10 cellular contexts compared by ENCODE assay signal in the genomic region with DNA sequence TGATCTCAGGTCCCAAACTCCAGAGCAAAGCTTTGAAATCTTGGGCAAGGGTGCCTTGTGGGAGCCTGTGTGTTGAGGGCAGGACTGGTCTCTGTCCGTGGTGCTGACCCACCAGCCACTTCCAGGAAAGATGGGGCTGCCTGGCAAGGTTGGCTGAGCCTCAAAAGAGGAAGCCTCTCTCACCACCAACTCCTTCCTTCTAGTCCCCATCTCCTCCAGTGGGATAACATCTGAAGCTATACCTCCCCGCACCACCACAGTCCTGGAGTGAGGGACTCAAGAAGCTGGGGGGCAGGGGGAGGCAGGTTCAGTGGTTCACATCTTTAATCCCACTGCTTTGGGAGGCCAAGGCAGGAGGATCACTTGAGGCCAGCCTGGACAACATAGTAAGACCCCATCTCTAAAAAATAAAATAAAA. TPM values are rescaled to one million over a fixed set of nuclear protein-coding genes. Genes with fewer than 3 reads are reported as not detected.
DNase-seq lines count a peak whose midpoint lies in the region; ATAC-seq and TF ChIP-seq lines count a peak whose summit lies in the region.
"Had no signal": no experiment of that assay in that cellular context is flagged by ENCODE, and none has a peak within 500 bp of the region (broad histone marks: within the 10 kb centered on the region; RNA-seq: fewer than 3 reads in every experiment).

No MANE protein-coding gene starts in this region.

- DNase-seq in ACHN (peak; percentile 54), HCT116 (ENCODE audit: low read depth, low spot score) (no peak), SK-N-SH (peak; percentile 14), fibroblast of the aortic adventitia (ENCODE audit: low read depth) (peak; percentile 51), superior temporal gyrus (ENCODE audit: extremely low spot score) (no peak), NK-92 (lab: John Stamatoyannopoulos, UW; ENCODE audit: unreplicated experiment) (no peak), NCI-H1105 treated with DMSO at 0.1 percent for 48 hours (lab: John Stamatoyannopoulos, UW) (no peak)
- no peak for DNase-seq in stimulated activated naive CD4-positive, alpha-beta T cell (lab: John Stamatoyannopoulos, UW)
- DNase-seq: WERI-Rb-1 had no signal

- H3K9ac ChIP-seq in HCT116 (ENCODE audit: low read length) (no peak overlapping the region), SK-N-SH (no peak overlapping the region)

- WGBS in SK-N-SH (ENCODE audit: low lambda C conversion rate), result 49% methylated on average over 2 of the region's 2 CpGs

- in situ Hi-C loops in ACHN (cut with HindIII; ENCODE audit: low pct_ligation_motif_present, low pct_unique_long_range_greater_than_20kb, low sequenced_read_pairs), result no loop called here

- H3K4me2 ChIP-seq in HCT116 (ENCODE audit: low read length) (no peak overlapping the region), SK-N-SH (no peak overlapping the region)

- no peak for ATAC-seq in HCT116

- TF ChIP-seq CTCF in HCT116 (IDR thresholded peaks at IDR 0.05 in 2 of 3, conservative IDR thresholded peaks at IDR 0.05 in 1 of 3; ENCODE audit: borderline replicate concordance in 1 of 3, insufficient read depth in 1 of 3, low read depth in 2 of 3, low read length in 2 of 3) (no peak), SK-N-SH (IDR thresholded peaks at IDR 0.05) (no peak), fibroblast of the aortic adventitia (IDR thresholded peaks at IDR 0.05; ENCODE audit: insufficient read depth, low read length) (no peak)

- H4K20me1 ChIP-seq in HCT116 (ENCODE audit: insufficient read depth) (no peaks in the 10 kb centered on the region), SK-N-SH (ENCODE audit: insufficient read depth) (no peaks in the 10 kb centered on the region)

- no peak for TF ChIP-seq RAD21 in HCT116 (IDR thresholded peaks at IDR 0.05; ENCODE audit: low read depth)
- TF ChIP-seq RAD21 in SK-N-SH (IDR thresholded peaks at IDR 0.05; ENCODE audit: low read length), result no peak

- H3K9me2 ChIP-seq in HCT116 (ENCODE audit: insufficient read depth) (no peaks in the 10 kb centered on the region), SK-N-SH (no peaks in the 10 kb centered on the region)

- intact Hi-C loops in HCT116 (cut with micrococcal nuclease), result loop anchor here (10.0 kb wide), 2 partner anchors 1199 to 1319 kb away; no protein-coding TSS in a partner anchor

- H3K27ac ChIP-seq in HCT116 (ENCODE audit: low read depth, low read length), result no peak overlapping the region
- no peak overlapping the region for H3K27ac ChIP-seq in SK-N-SH (ENCODE audit: low read depth in 2 of 2, low read length in 1 of 2)
- H3K27ac ChIP-seq: WERI-Rb-1 had no signal

- no peaks in the 10 kb centered on the region for H3K36me3 ChIP-seq in HCT116 (ENCODE audit: control insufficient read depth in 1 of 2, insufficient read depth in 2 of 2, low read length in 2 of 2)
- H3K36me3 ChIP-seq in SK-N-SH (replicated peaks in 1 of 2; ENCODE audit: control insufficient read depth in 1 of 2, insufficient read depth in 2 of 2, low read length in 1 of 2), result no peaks in the 10 kb centered on the region
- H3K36me3 ChIP-seq: WERI-Rb-1 had no signal

- no TSS peak for BruUV-seq in HCT116 (replicated peaks; lab: Mats Ljungman, UMichigan)

- no peak for TF ChIP-seq POLR2A in HCT116 (IDR thresholded peaks at IDR 0.05; ENCODE audit: borderline replicate concordance, extremely low read depth, insufficient read depth, insufficient read length)

- CTCF ChIA-PET in HCT116 (lab: Charles Lee) (no interaction called here), SK-N-SH (lab: Yijun Ruan, JAX) (interaction anchor here (0.9 to 9.3 kb wide), 7 partner anchors 13 to 431 kb away, joined by 3 to 275 read pairs (median 5); a partner anchor contains a TSS)

- H2AFZ ChIP-seq in HCT116 (ENCODE audit: low read depth, low read length, poor library complexity, severe bottlenecking) (no peak overlapping the region), SK-N-SH (ENCODE audit: low read depth) (no peak overlapping the region)

- RAD21 ChIA-PET in HCT116 (lab: Charles Lee; ENCODE audit: low non-redundant PET in 1 of 2, low total read pairs in 2 of 2, uncharacterized antibody in 2 of 2, unreplicated experiment in 2 of 2), result no interaction called here

- no peaks in the 10 kb centered on the region for H3F3A ChIP-seq in SK-N-SH (replicated peaks; ENCODE audit: insufficient read depth)

- H3K4me3 ChIP-seq in HCT116 (replicated peaks in 1 of 2; ENCODE audit: low read depth in 1 of 2, low read length in 2 of 2), result no peak overlapping the region
- H3K4me3 ChIP-seq in SK-N-SH (ENCODE audit: low read depth in 2 of 2, low read length in 1 of 2), result no peak overlapping the region
- H3K4me3 ChIP-seq in fibroblast of the aortic adventitia (ENCODE audit: low read depth, low read length), result no peak overlapping the region

- TF ChIP-seq EP300 in SK-N-SH (IDR thresholded peaks at IDR 0.05; ENCODE audit: borderline replicate concordance in 1 of 2, low read depth in 1 of 2, low read length in 1 of 2), result no peak

- H3K9me3 ChIP-seq in HCT116 (ENCODE audit: control insufficient read depth in 1 of 2, insufficient read depth in 1 of 2, low read depth in 1 of 2, low read length in 2 of 2) (no peaks in the 10 kb centered on the region), SK-N-SH (no peaks in the 10 kb centered on the region)

- POLR2A ChIA-PET in HCT116 (lab: Charles Lee), result no interaction called here
- POLR2A ChIA-PET in SK-N-SH (lab: Yijun Ruan, JAX), result no interaction called here

- H3K27me3 ChIP-seq in HCT116 (ENCODE audit: insufficient read depth, low read length) (peaks cover 1% of the 10 kb centered on the region; the same call in 1 of the 2 replicates), SK-N-SH (ENCODE audit: insufficient read depth) (no peaks in the 10 kb centered on the region; the same call in 1 of the 2 replicates)

- H3K4me1 ChIP-seq in HCT116 (ENCODE audit: control insufficient read depth in 1 of 2, insufficient read depth in 2 of 2, low read length in 2 of 2) (no peaks in the 10 kb centered on the region), SK-N-SH (ENCODE audit: control insufficient read depth in 1 of 2, insufficient read depth in 2 of 2, low read depth in 1 of 2, low read length in 1 of 2) (peaks cover 0 to 9% of the 10 kb centered on the region in 2 experiments; a peak in 1 of 4 replicates)

- H3K79me2 ChIP-seq in HCT116 (ENCODE audit: insufficient read depth, low read length) (no peaks in the 10 kb centered on the region), SK-N-SH (ENCODE audit: insufficient read depth) (no peaks in the 10 kb centered on the region)

TF ChIP-seq in SK-N-SH, 30 proteins besides CTCF, POLR2A, EP300 and RAD21:
- TF ChIP-seq, protein P1, sequence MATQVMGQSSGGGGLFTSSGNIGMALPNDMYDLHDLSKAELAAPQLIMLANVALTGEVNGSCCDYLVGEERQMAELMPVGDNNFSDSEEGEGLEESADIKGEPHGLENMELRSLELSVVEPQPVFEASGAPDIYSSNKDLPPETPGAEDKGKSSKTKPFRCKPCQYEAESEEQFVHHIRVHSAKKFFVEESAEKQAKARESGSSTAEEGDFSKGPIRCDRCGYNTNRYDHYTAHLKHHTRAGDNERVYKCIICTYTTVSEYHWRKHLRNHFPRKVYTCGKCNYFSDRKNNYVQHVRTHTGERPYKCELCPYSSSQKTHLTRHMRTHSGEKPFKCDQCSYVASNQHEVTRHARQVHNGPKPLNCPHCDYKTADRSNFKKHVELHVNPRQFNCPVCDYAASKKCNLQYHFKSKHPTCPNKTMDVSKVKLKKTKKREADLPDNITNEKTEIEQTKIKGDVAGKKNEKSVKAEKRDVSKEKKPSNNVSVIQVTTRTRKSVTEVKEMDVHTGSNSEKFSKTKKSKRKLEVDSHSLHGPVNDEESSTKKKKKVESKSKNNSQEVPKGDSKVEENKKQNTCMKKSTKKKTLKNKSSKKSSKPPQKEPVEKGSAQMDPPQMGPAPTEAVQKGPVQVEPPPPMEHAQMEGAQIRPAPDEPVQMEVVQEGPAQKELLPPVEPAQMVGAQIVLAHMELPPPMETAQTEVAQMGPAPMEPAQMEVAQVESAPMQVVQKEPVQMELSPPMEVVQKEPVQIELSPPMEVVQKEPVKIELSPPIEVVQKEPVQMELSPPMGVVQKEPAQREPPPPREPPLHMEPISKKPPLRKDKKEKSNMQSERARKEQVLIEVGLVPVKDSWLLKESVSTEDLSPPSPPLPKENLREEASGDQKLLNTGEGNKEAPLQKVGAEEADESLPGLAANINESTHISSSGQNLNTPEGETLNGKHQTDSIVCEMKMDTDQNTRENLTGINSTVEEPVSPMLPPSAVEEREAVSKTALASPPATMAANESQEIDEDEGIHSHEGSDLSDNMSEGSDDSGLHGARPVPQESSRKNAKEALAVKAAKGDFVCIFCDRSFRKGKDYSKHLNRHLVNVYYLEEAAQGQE (IDR thresholded peaks at IDR 0.05; ENCODE audit: low read depth, low read length), result peak; percentile 99
- no peak for TF ChIP-seq MXI1 (IDR thresholded peaks at IDR 0.05; ENCODE audit: low read depth, low read length)

RNA-seq across cellular contexts. Expression of a gene that starts 9.1 kb away (rescaled TPM):
- total RNA-seq in HCT116 (2021; ENCODE audit: unreplicated experiment) (not detected), fibroblast of the aortic adventitia (ENCODE audit: low replicate concordance) (not detected in 2 replicates)
- polyA plus RNA-seq in HCT116 (2012), result not detected in 2 replicates
- polyA plus RNA-seq in SK-N-SH (2012; rRNA removed), result 0.02 TPM in 1 of 2 replicates, not detected in the other
- 0.01 TPM in 2 replicates for polyA plus RNA-seq in SK-N-SH (2012; cell fraction: cytosol; rRNA removed)
- polyA plus RNA-seq in SK-N-SH (2012; cell fraction: nucleus; rRNA removed), result 0.08 and 0.10 TPM in 2 replicates

RNA-seq across cellular contexts. Expression of a gene that starts 12.5 kb away (rescaled TPM):
- total RNA-seq in HCT116 (2021; ENCODE audit: unreplicated experiment) (0.15 TPM), fibroblast of the aortic adventitia (ENCODE audit: low replicate concordance) (1.5 and 3.8 TPM in 2 replicates)
- not detected in 2 replicates for polyA plus RNA-seq in HCT116 (2012)
- polyA plus RNA-seq in SK-N-SH (2012; rRNA removed), result 4.2 and 4.3 TPM in 2 replicates
- 2.2 and 3.8 TPM in 2 replicates for polyA plus RNA-seq in SK-N-SH (2012; cell fraction: cytosol; rRNA removed)
- 6.4 and 8.3 TPM in 2 replicates for polyA plus RNA-seq in SK-N-SH (2012; cell fraction: nucleus; rRNA removed)

RNA-seq across cellular contexts. Expression of a gene that starts 16.8 kb away (rescaled TPM):
- total RNA-seq in HCT116 (2021; ENCODE audit: unreplicated experiment), result not detected
- 0.15 TPM in 1 of 2 replicates, not detected in the other for polyA plus RNA-seq in HCT116 (2012)
- polyA plus RNA-seq in SK-N-SH (2012; rRNA removed), result 0.05 TPM in 1 of 2 replicates, not detected in the other
- 0.03 and 0.04 TPM in 2 replicates for polyA plus RNA-seq in SK-N-SH (2012; cell fraction: cytosol; rRNA removed)
- polyA plus RNA-seq in SK-N-SH (2012; cell fraction: nucleus; rRNA removed), result not detected in 2 replicates
- total RNA-seq in fibroblast of the aortic adventitia (ENCODE audit: low replicate concordance), result not detected in 2 replicates
- total RNA-seq: mononuclear cell had no signal

RNA-seq across cellular contexts. Expression of a gene that starts 51.5 kb away (rescaled TPM):
- total RNA-seq in HCT116 (2021; ENCODE audit: unreplicated experiment), result 2.6 TPM
- polyA plus RNA-seq in HCT116 (2012), result 1.4 and 1.5 TPM in 2 replicates
- 0.23 and 0.33 TPM in 2 replicates for polyA plus RNA-seq in SK-N-SH (2012; rRNA removed)
- 0.30 and 0.52 TPM in 2 replicates for polyA plus RNA-seq in SK-N-SH (2012; cell fraction: cytosol; rRNA removed)
- 0.32 and 0.40 TPM in 2 replicates for polyA plus RNA-seq in SK-N-SH (2012; cell fraction: nucleus; rRNA removed)
- 0.09 TPM in 1 of 2 replicates, not detected in the other for total RNA-seq in fibroblast of the aortic adventitia (ENCODE audit: low replicate concordance)

Comparison
In these comparisons a context has a peak if more than half of its experiments do, and no peak if none do; other contexts are left out.
1. DNase-seq: peak in ACHN (single experiment), SK-N-SH (single experiment) and fibroblast of the aortic adventitia (single experiment); none in HCT116 (single experiment), superior temporal gyrus (single experiment), stimulated activated naive CD4-positive, alpha-beta T cell (0 of 6), NK-92 (single experiment) and NCI-H1105 treated with DMSO at 0.1 percent for 48 hours (single experiment).